ENCODE assay signal across 23 cellular contexts in genomic region chr3:172161390-172161789, GRCh38.
A peak's percentile ranks its signal among the peaks of the same experiment; 100 is the strongest.
DNase-seq lines count a peak whose midpoint lies in the region; ATAC-seq, FAIRE-seq and TF ChIP-seq lines count a peak whose summit lies in the region.
"Had no signal": no experiment of that assay in that cellular context is flagged by ENCODE, and none has a peak within 500 bp of the region (broad histone marks: within the 10 kb centered on the region; RNA-seq: fewer than 3 reads in every experiment).

No MANE protein-coding gene starts in this region.

- 80% methylated on average over 1 of the region's 2 CpGs for WGBS in HepG2 (ENCODE audit: low lambda C conversion rate)
- WGBS in right lobe of liver (ENCODE audit: insufficient coverage, low coverage, low lambda C conversion rate, missing lambda C conversion rate), result 57% methylated on average over 1 of the region's 2 CpGs

- H3K9me3 Mint-ChIP-seq in chondrocyte (ENCODE audit: low read depth), result no peaks in the 10 kb centered on the region
- H3K9me3 Mint-ChIP-seq in nephron, result no peaks in the 10 kb centered on the region
- H3K9me3 Mint-ChIP-seq in activated T-helper 17 cell treated with anti-CD3 and anti-CD28 coated beads, Interleukin-2, amount 50 U/mL, for 72 hours, result no peaks in the 10 kb centered on the region

- H3K27me3 Mint-ChIP-seq in chondrocyte (ENCODE audit: low read depth) (no peaks in the 10 kb centered on the region), nephron (ENCODE audit: low read depth) (no peaks in the 10 kb centered on the region)
- no peaks in the 10 kb centered on the region for H3K27me3 Mint-ChIP-seq in activated T-helper 17 cell treated with anti-CD3 and anti-CD28 coated beads, Interleukin-2, amount 50 U/mL, for 72 hours

- peaks cover 99% of the 10 kb centered on the region for H3K79me2 ChIP-seq in HepG2 (ENCODE audit: insufficient read depth, low read length)

- H3K4me3 Mint-ChIP-seq in chondrocyte (ENCODE audit: unreplicated experiment) (no peak overlapping the region), nephron (no peak overlapping the region)
- no peak overlapping the region for H3K4me3 Mint-ChIP-seq in activated T-helper 17 cell treated with anti-CD3 and anti-CD28 coated beads, Interleukin-2, amount 50 U/mL, for 72 hours

- H3K27me3 ChIP-seq in HepG2 (ENCODE audit: control insufficient read depth in 1 of 2, insufficient read depth in 2 of 2, low read length in 2 of 2) (no peaks in the 10 kb centered on the region), right lobe of liver (no peaks in the 10 kb centered on the region), tibial artery (no peaks in the 10 kb centered on the region)

- H4K20me1 ChIP-seq in HepG2 (ENCODE audit: insufficient read depth, low read length), result peaks cover 100% of the 10 kb centered on the region

- TF ChIP-seq EP300 in HepG2 (IDR thresholded peaks at IDR 0.05; ENCODE audit: low read depth in 2 of 2, low read length in 2 of 2) (no peak), HepG2 (CRISPR knock-in tag; IDR thresholded peaks at IDR 0.05; ENCODE audit: borderline replicate concordance) (no peak)

- no peak; the same call in 2 of the 3 replicates for ATAC-seq in HepG2
- no peak for ATAC-seq in right lobe of liver
- ATAC-seq in activated T-helper 17 cell treated with anti-CD3 and anti-CD28 coated beads, Interleukin-2, amount 50 U/mL, for 72 hours (replicated peaks), result no peak

- H3K27ac Mint-ChIP-seq in chondrocyte (ENCODE audit: unreplicated experiment), result peak overlapping the region; percentile 57
- H3K27ac Mint-ChIP-seq in nephron, result peak overlapping the region; percentile 2 to 49 (median 27)
- no peak overlapping the region for H3K27ac Mint-ChIP-seq in activated T-helper 17 cell treated with anti-CD3 and anti-CD28 coated beads, Interleukin-2, amount 50 U/mL, for 72 hours

- peaks cover 5% of the 10 kb centered on the region for H3K36me3 Mint-ChIP-seq in chondrocyte (ENCODE audit: low read depth)
- peaks cover 8% of the 10 kb centered on the region for H3K36me3 Mint-ChIP-seq in nephron (ENCODE audit: low read depth)
- no peaks in the 10 kb centered on the region for H3K36me3 Mint-ChIP-seq in activated T-helper 17 cell treated with anti-CD3 and anti-CD28 coated beads, Interleukin-2, amount 50 U/mL, for 72 hours (ENCODE audit: low read depth)

- DNase-seq in HepG2 (ENCODE audit: low spot score) (no peak), right lobe of liver (no peak), chondrocyte (ENCODE audit: low spot score) (no peak), tibial artery (no peak)
- no peak for DNase-seq in activated CD4-positive, alpha-beta T cell treated with anti-CD3 and anti-CD28 coated beads for 4 hours
- no peak for DNase-seq in stimulated activated CD4-positive, alpha-beta T cell treated with anti-CD3 and anti-CD28 coated beads, Interleukin-4, amount 100 ng/mL, for 24 hours
- DNase-seq: 8988T, DMS53, GDM1, NCI-H1105, NCI-H146, NCI-H2081, NCI-H2171, NCI-H345, OCI-M1, Right ventricle myocardium superior had no signal

- H3K4me3 ChIP-seq in HepG2 (replicated peaks in 1 of 3; ENCODE audit: insufficient read depth in 1 of 3, low read depth in 2 of 3, low read length in 3 of 3) (no peak overlapping the region), right lobe of liver (no peak overlapping the region), tibial artery (no peak overlapping the region)

- POLR2A ChIA-PET in HepG2 (lab: Yijun Ruan, JAX), result no interaction called here

- H2AFZ ChIP-seq in HepG2 (ENCODE audit: low read length), result no peak overlapping the region

- intact Hi-C loops in HepG2 (cut with micrococcal nuclease; ENCODE audit: unreplicated experiment), result no loop called here
- intact Hi-C loops in right lobe of liver (cut with DNase I), result no loop called here
- intact Hi-C loops in tibial artery (cut with DNase I; ENCODE audit: low total_unique reads), result no loop called here

- H3K27ac ChIP-seq in HepG2 (ENCODE audit: extremely low read length, insufficient read depth, low read length) (no peak overlapping the region), right lobe of liver (no peak overlapping the region), tibial artery (peak overlapping the region; percentile 42 to 54)
- H3K27ac ChIP-seq: C4-2B, KMS-11 had no signal

- peaks cover 88% of the 10 kb centered on the region for H3K4me1 ChIP-seq in HepG2 (ENCODE audit: insufficient read depth, low read length)
- peaks cover 0 to 33% (median 15%) of the 10 kb centered on the region in 4 donors for H3K4me1 ChIP-seq in right lobe of liver
- H3K4me1 ChIP-seq in tibial artery, result peaks cover 0 to 62% (median 24%) of the 10 kb centered on the region in 4 donors

- in situ Hi-C loops in HepG2 (cut with HindIII; ENCODE audit: extremely low pct_ligation_motif_present, low pct_unique_long_range_greater_than_20kb), result no loop called here

- BruUV-seq in HepG2 (replicated peaks; lab: Mats Ljungman, UMichigan), result no TSS peak

- no peak overlapping the region for H3K9ac ChIP-seq in HepG2 (ENCODE audit: insufficient read depth, low read depth, low read length)
- H3K9ac ChIP-seq: KMS-11 had no signal

- peaks cover 67% of the 10 kb centered on the region for H3K4me1 Mint-ChIP-seq in chondrocyte (ENCODE audit: low read depth)
- peaks cover 24% of the 10 kb centered on the region for H3K4me1 Mint-ChIP-seq in nephron
- peaks cover 5% of the 10 kb centered on the region for H3K4me1 Mint-ChIP-seq in activated T-helper 17 cell treated with anti-CD3 and anti-CD28 coated beads, Interleukin-2, amount 50 U/mL, for 72 hours

- TF ChIP-seq CTCF in HepG2 (CRISPR knock-in tag; IDR thresholded peaks at IDR 0.05), result no peak
- no peak for TF ChIP-seq CTCF in right lobe of liver (IDR thresholded peaks at IDR 0.05)
- TF ChIP-seq CTCF in chondrocyte (IDR thresholded peaks at IDR 0.05), result no peak
- TF ChIP-seq CTCF in nephron (IDR thresholded peaks at IDR 0.05; ENCODE audit: unreplicated experiment in 3 of 3), result no peak
- TF ChIP-seq CTCF in tibial artery (IDR thresholded peaks at IDR 0.05), result no peak

- H3K36me3 ChIP-seq in HepG2 (replicated peaks in 1 of 2; ENCODE audit: control insufficient read depth in 1 of 2, insufficient read depth in 2 of 2, low read length in 2 of 2) (peaks cover 7 to 36% of the 10 kb centered on the region in 2 experiments), right lobe of liver (no peaks in the 10 kb centered on the region), tibial artery (no peaks in the 10 kb centered on the region)

- CTCF ChIA-PET in HepG2 (lab: Yijun Ruan, JAX; ENCODE audit: low intra/inter-chr PET ratio, low total read pairs), result no interaction called here

- H3K9me3 ChIP-seq in HepG2 (ENCODE audit: low read length) (no peaks in the 10 kb centered on the region), right lobe of liver (no peaks in the 10 kb centered on the region), tibial artery (no peaks in the 10 kb centered on the region)

- H3K4me2 ChIP-seq in HepG2 (ENCODE audit: low read depth, low read length), result no peak overlapping the region
- H3K4me2 ChIP-seq: KMS-11 had no signal

- TF ChIP-seq RAD21 in HepG2 (CRISPR knock-in tag; IDR thresholded peaks at IDR 0.05), result no peak

- no peak for FAIRE-seq in HepG2 (lab: Jason Lieb, UNC)
- FAIRE-seq: D721Med, GM18507, GM19239 had no signal

- no peak for TF ChIP-seq POLR2A in HepG2 (IDR thresholded peaks at IDR 0.05; ENCODE audit: insufficient read depth in 1 of 2, low read depth in 2 of 2, low read length in 2 of 2)
- TF ChIP-seq POLR2A in right lobe of liver (IDR thresholded peaks at IDR 0.05), result no peak

TF ChIP-seq in HepG2, 621 proteins besides CTCF, POLR2A, EP300 and RAD21 (continues in another document):
- peak; percentile 39 for TF ChIP-seq AGO2 (optimal IDR thresholded peaks at IDR 0.05; ENCODE audit: low read depth, low read length)
- TF ChIP-seq PCBP2 (optimal IDR thresholded peaks at IDR 0.05; ENCODE audit: low read depth, low read length, poor library complexity, severe bottlenecking), result no peak
- 0 out of 2 replicates have a peak, but pooled peaks have one; percentile 34 for TF ChIP-seq POLR2G (IDR thresholded peaks at IDR 0.05; ENCODE audit: low read depth, low read length)
- TF ChIP-seq ZNF280D (CRISPR knock-in tag; IDR thresholded peaks at IDR 0.05), result no peak
- no peak for TF ChIP-seq ZFP90 (CRISPR knock-in tag; IDR thresholded peaks at IDR 0.05; ENCODE audit: borderline replicate concordance)
- no peak for TF ChIP-seq DMTF1 (CRISPR knock-in tag; IDR thresholded peaks at IDR 0.05)

Comparison
In these comparisons a context has a peak if more than half of its experiments do, and no peak if none do; other contexts are left out.
1. H3K27ac ChIP-seq: peak in tibial artery (2 of 2); none in HepG2 (single experiment) and right lobe of liver (0 of 3).